ENCODE assay signal across 1 cellular context in genomic region chr10:46240684-46241565, GRCh38.
TF ChIP-seq lines count a peak whose summit lies in the region.

No MANE protein-coding gene starts in this region.

TF ChIP-seq in GM12878, 131 proteins besides CTCF, POLR2A, EP300 and RAD21:
- TF ChIP-seq ZZZ3 (IDR thresholded peaks at IDR 0.05; ENCODE audit: control insufficient read depth, insufficient read length, low read depth) (no peak), MEF2B (IDR thresholded peaks at IDR 0.05; ENCODE audit: partially characterized antibody, poor library complexity, severe bottlenecking) (peak; percentile 26), MTA3 (IDR thresholded peaks at IDR 0.05; ENCODE audit: borderline replicate concordance, low read length) (no peak), RBBP5 (conservative IDR thresholded peaks at IDR 0.05) (no peak), MYC (IDR thresholded peaks at IDR 0.05; ENCODE audit: insufficient read depth, insufficient read length, insufficient replicate concordance, low read length, severe bottlenecking) (no peak), EZH2 (IDR thresholded peaks at IDR 0.05; ENCODE audit: borderline replicate concordance, control insufficient read depth, low read depth, low read length) (no peak), RUNX3 (IDR thresholded peaks at IDR 0.05; ENCODE audit: low read length) (0 out of 2 replicates have a peak, but pooled peaks have one; percentile 21)
TF ChIP-seq in GM12878: peak in this region for 2.
